12 cellular contexts compared by ENCODE assay signal in the genomic region with DNA sequence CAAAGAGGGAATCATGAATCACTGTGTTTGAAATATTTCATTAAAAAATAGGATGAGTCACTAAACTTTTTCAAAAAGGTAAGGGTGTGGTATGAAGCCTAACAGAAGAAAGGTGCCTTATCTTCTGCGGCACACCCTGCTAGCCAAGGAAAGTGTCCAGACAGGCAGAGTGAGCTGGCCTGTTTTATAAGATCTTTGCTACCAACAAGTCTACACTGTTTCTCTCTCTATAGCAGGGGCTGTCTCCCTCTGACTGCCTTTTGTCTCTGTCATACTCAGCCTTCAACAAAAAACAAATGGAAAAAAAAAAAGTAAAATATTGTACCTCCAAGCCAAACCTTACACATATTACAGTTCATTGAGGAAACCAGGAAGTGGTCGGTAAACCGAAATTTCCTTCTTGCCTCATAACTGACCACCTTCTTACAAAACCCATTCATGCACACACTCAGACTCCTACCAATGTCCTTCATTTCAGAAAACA. TPM values are rescaled to one million over a fixed set of nuclear protein-coding genes. Genes with fewer than 3 reads are reported as not detected.
DNase-seq lines count a peak whose midpoint lies in the region; ATAC-seq and TF ChIP-seq lines count a peak whose summit lies in the region.
"Had no signal": no experiment of that assay in that cellular context is flagged by ENCODE, and none has a peak within 500 bp of the region (broad histone marks: within the 10 kb centered on the region; RNA-seq: fewer than 3 reads in every experiment).

No MANE protein-coding gene starts in this region.

- intact Hi-C loops in Panc1 (cut with micrococcal nuclease; ENCODE audit: unreplicated experiment), result no loop called here

- POLR2A ChIA-PET in activated CD4-positive, alpha-beta T cell treated with anti-CD3 and anti-CD28 coated beads, Interleukin-2, amount 10 ng/mL, durations not matched to agents 7 days and 5 days (lab: Charles Lee), result no interaction called here
- POLR2A ChIA-PET in Panc1 (lab: Charles Lee), result interaction anchor here (0.6 kb wide), 1 partner anchor 681 kb away, joined by 11 read pairs; no protein-coding TSS in a partner anchor

- TF ChIP-seq CTCF in Panc1 (IDR thresholded peaks at IDR 0.05) (no peak), suprapubic skin (IDR thresholded peaks at IDR 0.05) (no peak)

- DNase-seq in activated CD4-positive, alpha-beta T cell treated with anti-CD3 and anti-CD28 coated beads, Interleukin-2, amount 10 ng/mL, durations not matched to agents 7 days and 5 days, result no peak
- no peak for DNase-seq in activated CD4-positive, alpha-beta T cell treated with anti-CD3 and anti-CD28 coated beads, Interleukin-2, amount 50 U/mL, for 1 hour
- DNase-seq in Panc1 (ENCODE audit: low read depth, low spot score), result no peak
- DNase-seq in suprapubic skin (ENCODE audit: low spot score in 2 of 2), result peak in 1 of 2 donors; percentile 18
- DNase-seq: activated CD4-positive, alpha-beta T cell treated with anti-CD3 and anti-CD28 coated beads for 1 hour; mesenchymal stem cell; right lobe of liver; stimulated activated CD8-positive, alpha-beta memory T cell treated with anti-CD3 and anti-CD28 coated beads, Interleukin-4, amount 100 ng/mL, for 48 hours had no signal

- H3K4me1 ChIP-seq in Panc1 (ENCODE audit: control insufficient read depth, insufficient read depth, low read length), result no peaks in the 10 kb centered on the region
- peaks cover 5 to 13% of the 10 kb centered on the region in 2 donors for H3K4me1 ChIP-seq in esophagus (ENCODE audit: control insufficient read depth in 2 of 2, insufficient read depth in 2 of 2, low read length in 1 of 2)
- peaks cover 93% of the 10 kb centered on the region for H3K4me1 ChIP-seq in suprapubic skin
- H3K4me1 ChIP-seq: right lobe of liver had no signal

- no peaks in the 10 kb centered on the region for H3K9me3 ChIP-seq in Panc1 (ENCODE audit: control insufficient read depth, insufficient read depth, low read depth, low read length)
- H3K9me3 ChIP-seq in esophagus (ENCODE audit: control insufficient read depth in 2 of 2, insufficient read depth in 1 of 2, low read depth in 1 of 2, low read length in 1 of 2), result no peaks in the 10 kb centered on the region
- H3K9me3 ChIP-seq in suprapubic skin, result no peaks in the 10 kb centered on the region
- H3K9me3 ChIP-seq: right lobe of liver had no signal

- TF ChIP-seq EP300 in suprapubic skin (IDR thresholded peaks at IDR 0.05), result no peak

- no peaks in the 10 kb centered on the region for H3K9me3 Mint-ChIP-seq in activated CD4-positive, alpha-beta T cell treated with anti-CD3 and anti-CD28 coated beads, Interleukin-2, amount 10 ng/mL, durations not matched to agents 7 days and 5 days

- H3K4me3 Mint-ChIP-seq in activated CD4-positive, alpha-beta T cell treated with anti-CD3 and anti-CD28 coated beads, Interleukin-2, amount 10 ng/mL, durations not matched to agents 7 days and 5 days, result no peak overlapping the region

- H3K27me3 ChIP-seq in Panc1 (ENCODE audit: control insufficient read depth, insufficient read depth, low read length) (no peaks in the 10 kb centered on the region), esophagus (ENCODE audit: control insufficient read depth in 1 of 2, insufficient read depth in 2 of 2, low read length in 2 of 2) (no peaks in the 10 kb centered on the region), suprapubic skin (no peaks in the 10 kb centered on the region)
- H3K27me3 ChIP-seq: right lobe of liver had no signal

- BruUV-seq in Panc1 (replicated peaks; lab: Mats Ljungman, UMichigan), result TSS peak; percentile 23

- CTCF ChIA-PET in activated CD4-positive, alpha-beta T cell treated with anti-CD3 and anti-CD28 coated beads, Interleukin-2, amount 10 ng/mL, durations not matched to agents 7 days and 5 days (lab: Charles Lee), result no interaction called here
- CTCF ChIA-PET in Panc1 (lab: Charles Lee), result no interaction called here

- H3K4me3 ChIP-seq in Panc1 (ENCODE audit: low read depth in 2 of 2, low read length in 2 of 2) (no peak overlapping the region), esophagus (ENCODE audit: low read depth in 1 of 2, low read length in 2 of 2) (no peak overlapping the region), suprapubic skin (no peak overlapping the region)
- H3K4me3 ChIP-seq: right lobe of liver had no signal

- no peak for TF ChIP-seq POLR2A in suprapubic skin (IDR thresholded peaks at IDR 0.05)

- H3K27ac Mint-ChIP-seq in activated CD4-positive, alpha-beta T cell treated with anti-CD3 and anti-CD28 coated beads, Interleukin-2, amount 10 ng/mL, durations not matched to agents 7 days and 5 days, result peak overlapping the region; percentile 23

- H3K36me3 Mint-ChIP-seq in activated CD4-positive, alpha-beta T cell treated with anti-CD3 and anti-CD28 coated beads, Interleukin-2, amount 10 ng/mL, durations not matched to agents 7 days and 5 days (ENCODE audit: low read depth), result peaks cover 12% of the 10 kb centered on the region

- H3K27ac ChIP-seq in Panc1 (ENCODE audit: low read length), result no peak overlapping the region
- peak overlapping the region; percentile 51 to 84 for H3K27ac ChIP-seq in esophagus (ENCODE audit: low read depth in 2 of 2, low read length in 1 of 2)
- peak overlapping the region; percentile 57 for H3K27ac ChIP-seq in suprapubic skin
- H3K27ac ChIP-seq: right lobe of liver had no signal

- H3K27me3 Mint-ChIP-seq in activated CD4-positive, alpha-beta T cell treated with anti-CD3 and anti-CD28 coated beads, Interleukin-2, amount 10 ng/mL, durations not matched to agents 7 days and 5 days, result no peaks in the 10 kb centered on the region

- in situ Hi-C loops in Panc1 (cut with HindIII; ENCODE audit: low pct_unique_long_range_greater_than_20kb, low sequenced_read_pairs), result no loop called here

- ATAC-seq in Panc1, result no peak
- no peak for ATAC-seq in HG02885 (IDR thresholded peaks at IDR 0.05; ENCODE audit: poor library complexity, unreplicated experiment)
- ATAC-seq in GM21717 (IDR thresholded peaks at IDR 0.05; ENCODE audit: unreplicated experiment), result no peak
- ATAC-seq in HG03159 (IDR thresholded peaks at IDR 0.05; ENCODE audit: unreplicated experiment), result no peak
- ATAC-seq: right lobe of liver had no signal

- no peaks in the 10 kb centered on the region for H3K36me3 ChIP-seq in Panc1 (ENCODE audit: control insufficient read depth, insufficient read depth, low read length)
- H3K36me3 ChIP-seq in esophagus (ENCODE audit: control insufficient read depth in 2 of 2, insufficient read depth in 2 of 2, low read length in 1 of 2), result no peaks in the 10 kb centered on the region
- H3K36me3 ChIP-seq in suprapubic skin, result no peaks in the 10 kb centered on the region
- H3K36me3 ChIP-seq: right lobe of liver had no signal

- 36 to 44% methylated on average over 3 of the region's 3 CpGs for WGBS in esophagus, 2 donors
- 40% methylated on average over 3 of the region's 3 CpGs for WGBS in suprapubic skin

- H3K4me1 Mint-ChIP-seq in activated CD4-positive, alpha-beta T cell treated with anti-CD3 and anti-CD28 coated beads, Interleukin-2, amount 10 ng/mL, durations not matched to agents 7 days and 5 days, result peaks cover 66% of the 10 kb centered on the region

RNA-seq across cellular contexts. Expression of a gene that starts 9.1 kb away (rescaled TPM):
- total RNA-seq in activated CD4-positive, alpha-beta T cell treated with anti-CD3 and anti-CD28 coated beads, Interleukin-2, amount 10 ng/mL, durations not matched to agents 7 days and 5 days, result 10 to 100 TPM; 47.5 to 50.7 TPM
- total RNA-seq in Panc1 (2021; ENCODE audit: unreplicated experiment) (49.5 TPM), suprapubic skin (100 to 1,000 TPM; 143 to 311 (median 175) TPM)
- polyA plus RNA-seq in Panc1 (2012; ENCODE audit: insufficient read length), result 42.3 TPM
- polyA plus RNA-seq in esophagus, result 10 to 100 TPM; 26.0 to 50.1 TPM

RNA-seq across cellular contexts. Expression of a gene that starts 9.2 kb away (rescaled TPM):
- 10 to 100 TPM; 35.8 to 40.2 TPM for total RNA-seq in activated CD4-positive, alpha-beta T cell treated with anti-CD3 and anti-CD28 coated beads, Interleukin-2, amount 10 ng/mL, durations not matched to agents 7 days and 5 days
- 38.4 TPM for total RNA-seq in Panc1 (2021; ENCODE audit: unreplicated experiment)
- polyA plus RNA-seq in Panc1 (2012; ENCODE audit: insufficient read length), result 69.9 TPM
- 10 to 100 TPM; 23.5 to 38.7 TPM for polyA plus RNA-seq in esophagus
- 100 to 1,000 TPM in 1 of 4 donors, 10 to 100 TPM in 3; 72.1 to 216 (median 88.7) TPM for total RNA-seq in suprapubic skin

RNA-seq across cellular contexts. Expression of a gene that starts 59.3 kb away (rescaled TPM):
- total RNA-seq in activated CD4-positive, alpha-beta T cell treated with anti-CD3 and anti-CD28 coated beads, Interleukin-2, amount 10 ng/mL, durations not matched to agents 7 days and 5 days, result under 1 TPM; 0.30 to 0.37 TPM
- total RNA-seq in Panc1 (2021; ENCODE audit: unreplicated experiment) (not detected), suprapubic skin (10 to 100 TPM; 27.4 to 42.3 (median 29.3) TPM)
- polyA plus RNA-seq in Panc1 (2012; ENCODE audit: insufficient read length), result not detected
- polyA plus RNA-seq in esophagus, result 10 to 100 TPM in 1 of 2 donors, 1 to 10 TPM in 1; 7.5 to 12.6 TPM

Comparison
In these comparisons a context has a peak if more than half of its experiments do, and no peak if none do; other contexts are left out.
1. RNA of a gene that starts 59.3 kb away (total RNA-seq): 27.4 to 42.3 TPM in suprapubic skin; 0.30 to 0.37 TPM in activated CD4-positive, alpha-beta T cell treated with anti-CD3 and anti-CD28 coated beads, Interleukin-2, amount 10 ng/mL, durations not matched to agents 7 days and 5 days and not detected in Panc1 (single experiment); every median in the first group is over 10 times any median in the second.